Comparison of ENCODE assay signal across 12 cellular contexts in the genomic region with DNA sequence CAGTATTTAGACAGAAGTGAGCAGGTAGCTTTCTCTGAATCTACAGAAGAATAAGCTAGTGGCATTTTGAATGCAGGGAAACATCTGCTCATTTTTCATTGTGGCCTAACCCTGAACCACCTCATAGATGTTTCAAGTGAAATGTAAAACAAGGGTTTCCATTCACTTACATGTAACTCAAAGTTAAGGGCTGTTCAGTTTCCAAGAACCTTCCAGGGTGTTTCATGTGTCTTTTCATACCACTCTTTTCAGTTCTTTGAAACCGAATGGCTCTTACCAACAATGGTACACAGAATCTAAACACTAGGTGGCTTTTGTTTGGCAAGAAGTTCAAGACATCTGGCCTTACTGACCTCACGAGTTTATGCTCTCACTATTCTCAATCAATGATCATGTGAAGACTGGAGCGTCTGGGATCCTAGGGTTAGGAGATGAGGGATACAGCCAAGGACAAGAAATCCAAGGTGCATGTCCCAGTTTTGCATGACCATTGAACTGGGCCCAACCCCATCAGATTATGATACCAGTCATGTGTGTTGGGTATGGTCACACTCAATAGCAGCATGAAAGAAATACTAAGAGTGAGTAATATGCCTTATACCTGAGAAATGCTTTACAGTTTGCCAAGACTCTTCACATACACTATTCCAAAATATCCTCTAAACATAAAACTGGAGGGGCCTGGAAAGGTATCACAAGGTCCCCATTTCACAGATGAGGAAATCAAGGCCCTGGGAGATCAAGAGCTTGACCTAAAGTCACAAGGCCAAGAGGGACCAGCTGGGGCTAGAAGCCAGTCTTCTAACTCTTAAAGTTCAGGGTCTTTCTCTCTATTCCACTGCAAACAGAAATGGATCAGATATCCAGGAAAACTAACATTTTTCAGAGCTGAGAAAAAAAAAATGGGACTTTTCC.
DNase-seq lines count a peak whose midpoint lies in the region; ATAC-seq, FAIRE-seq and TF ChIP-seq lines count a peak whose summit lies in the region.
"Had no signal": no experiment of that assay in that cellular context is flagged by ENCODE, and none has a peak within 500 bp of the region (broad histone marks: within the 10 kb centered on the region; RNA-seq: fewer than 3 reads in every experiment).

No MANE protein-coding gene starts in this region.

- H3K9me3 ChIP-seq in KOPT-K1 (ENCODE audit: insufficient read depth, low read length, poor library complexity, severe bottlenecking) (no peaks in the 10 kb centered on the region), GM12878 (replicated peaks; ENCODE audit: control insufficient read depth, insufficient read depth, low read length) (no peaks in the 10 kb centered on the region)
- H3K9me3 ChIP-seq: sigmoid colon had no signal

- no peak for TF ChIP-seq EP300 in GM12878 (IDR thresholded peaks at IDR 0.05; ENCODE audit: borderline replicate concordance in 1 of 2, control insufficient read depth in 1 of 2, low read depth in 2 of 2, low read length in 2 of 2)

- RAD21 ChIA-PET in GM12878 (lab: Charles Lee; ENCODE audit: unreplicated experiment): interaction anchor here (0.7 to 1.8 kb wide), 4 partner anchors 10 to 25 kb away, joined by 3 to 6 read pairs (median 5); no protein-coding TSS in a partner anchor

- 29% methylated on average over 3 of the region's 3 CpGs for WGBS in GM12878 (ENCODE audit: insufficient coverage, insufficient replicate concordance, low lambda C conversion rate, missing lambda C conversion rate)

- H3K9ac ChIP-seq in GM12878 (ENCODE audit: control insufficient read depth, insufficient read depth, low read length): no peak overlapping the region

- ATAC-seq in GM12878: no peak; the same call in 2 of the 3 replicates
- ATAC-seq in HG03097 (IDR thresholded peaks at IDR 0.05; ENCODE audit: low FRiP score, unreplicated experiment): no peak
- ATAC-seq in GM21526 (IDR thresholded peaks at IDR 0.05; ENCODE audit: low FRiP score, unreplicated experiment): no peak

- no peak overlapping the region for H2AFZ ChIP-seq in GM12878 (ENCODE audit: control insufficient read depth, low read depth, low read length)

- TF ChIP-seq RAD21 in GM12878 (IDR thresholded peaks at IDR 0.05; ENCODE audit: insufficient read depth, low read depth, low read length): no peak

- CTCF ChIA-PET in GM12878 (lab: Yijun Ruan, JAX): interaction anchor here (0.8 to 2.7 kb wide), 4 partner anchors 8 to 135 kb away, joined by 3 to 19 read pairs (median 4); no protein-coding TSS in a partner anchor

- BruUV-seq in GM12878 (replicated peaks; lab: Mats Ljungman, UMichigan): no TSS peak

- TF ChIP-seq CTCF in GM12873 (IDR thresholded peaks at IDR 0.05; ENCODE audit: insufficient read depth, low read depth, low read length, missing control alignments): peak; percentile 26
- 0 out of 6 replicates have a peak, but pooled peaks of 1 of the 3 experiments have one; percentile 6 for TF ChIP-seq CTCF in GM12878 (IDR thresholded peaks at IDR 0.05 in 2 of 3, conservative IDR thresholded peaks at IDR 0.05 in 1 of 3; ENCODE audit: control insufficient read depth in 2 of 3, extremely low read depth in 1 of 3, insufficient read depth in 1 of 3, low read depth in 3 of 3, low read length in 3 of 3)
- no peak for TF ChIP-seq CTCF in GM20000 (IDR thresholded peaks at IDR 0.05; ENCODE audit: extremely low read depth, missing control alignments)

- H3K4me3 ChIP-seq in GM12878 (no peak overlapping the region), skin epidermis (no peak overlapping the region)
- H3K4me3 ChIP-seq: cardiac muscle cell, sigmoid colon had no signal

- H3K36me3 ChIP-seq in KOPT-K1 (ENCODE audit: insufficient read depth, low read length): peaks cover 66% of the 10 kb centered on the region
- H3K36me3 ChIP-seq in GM12878 (ENCODE audit: control insufficient read depth in 2 of 2, insufficient read depth in 2 of 2, low read length in 1 of 2): peaks cover 5 to 10% of the 10 kb centered on the region in 2 experiments; a peak in 3 of 4 replicates
- H3K36me3 ChIP-seq: cardiac muscle cell had no signal

- DNase-seq in GM12878 (ENCODE audit: low read depth, low spot score): no peak
- DNase-seq in NCI-H748 treated with DMSO at 0.1 percent for 48 hours (lab: John Stamatoyannopoulos, UW): no peak
- no peak for DNase-seq in GM20000 (ENCODE audit: low spot score)
- DNase-seq: NCI-H2029 treated with DMSO at 0.1 percent for 48 hours, RPMI8226, sigmoid colon had no signal

- TF ChIP-seq POLR2A in GM12878 (IDR thresholded peaks at IDR 0.05; ENCODE audit: low read depth, low read length): no peak

- H3K4me2 ChIP-seq in GM12878 (ENCODE audit: control insufficient read depth, insufficient read depth): peak overlapping the region; percentile 23

- intact Hi-C loops in GM12878 (cut with micrococcal nuclease; ENCODE audit: unreplicated experiment): no loop called here

- POLR2A ChIA-PET in GM12878 (lab: Charles Lee): interaction anchor here (0.6 to 3.9 kb wide), 5 partner anchors 11 to 23 kb away, joined by 3 to 23 read pairs (median 5); no protein-coding TSS in a partner anchor

- H3K79me2 ChIP-seq in GM12878 (ENCODE audit: control insufficient read depth, insufficient read depth, low read length): peaks cover 92% of the 10 kb centered on the region

- in situ Hi-C loops in GM12878 (cut with MboI): no loop called here

- peaks cover 72% of the 10 kb centered on the region for H3K4me1 ChIP-seq in GM12878 (ENCODE audit: control insufficient read depth, insufficient read depth, low read length)

- H3K27ac ChIP-seq in KOPT-K1 (ENCODE audit: low read depth, low read length, poor library complexity, severe bottlenecking) (peak overlapping the region; percentile 75), GM12878 (ENCODE audit: control insufficient read depth, insufficient read depth) (peak overlapping the region; percentile 54), skin epidermis (peak overlapping the region in 12 of 21 experiments; percentile 9 to 78 (median 38))
- H3K27ac ChIP-seq: cardiac muscle cell had no signal

- SMC1A ChIA-PET in GM12878 (lab: Charles Lee; ENCODE audit: uncharacterized antibody, unreplicated experiment): interaction anchor here (1.0 to 1.9 kb wide), 9 partner anchors 8 to 134 kb away, joined by 3 to 10 read pairs (median 4); no protein-coding TSS in a partner anchor

- no peaks in the 10 kb centered on the region for H4K20me1 ChIP-seq in GM12878 (ENCODE audit: control insufficient read depth, insufficient read depth)

- no peak for FAIRE-seq in GM12878 (lab: Jason Lieb, UNC)

- H3K27me3 ChIP-seq in GM12878 (replicated peaks in 1 of 2; ENCODE audit: control insufficient read depth in 2 of 2, insufficient read depth in 2 of 2, low read length in 1 of 2): no peaks in the 10 kb centered on the region
- H3K27me3 ChIP-seq: sigmoid colon had no signal

TF ChIP-seq in GM12878, 131 proteins besides CTCF, POLR2A, EP300 and RAD21:
- no peak for TF ChIP-seq BHLHE40 (IDR thresholded peaks at IDR 0.05; ENCODE audit: borderline replicate concordance in 1 of 2, low read depth in 2 of 2, low read length in 1 of 2)
- no peak for TF ChIP-seq RUNX3 (IDR thresholded peaks at IDR 0.05; ENCODE audit: low read length)
- no peak for TF ChIP-seq EGR1 (IDR thresholded peaks at IDR 0.05; ENCODE audit: borderline replicate concordance in 1 of 2, low read depth in 2 of 2, low read length in 2 of 2)
- TF ChIP-seq ZNF384 (IDR thresholded peaks at IDR 0.05; ENCODE audit: borderline replicate concordance, low read depth, low read length): no peak
- TF ChIP-seq HDAC2 (IDR thresholded peaks at IDR 0.05): no peak
- TF ChIP-seq, protein P1, sequence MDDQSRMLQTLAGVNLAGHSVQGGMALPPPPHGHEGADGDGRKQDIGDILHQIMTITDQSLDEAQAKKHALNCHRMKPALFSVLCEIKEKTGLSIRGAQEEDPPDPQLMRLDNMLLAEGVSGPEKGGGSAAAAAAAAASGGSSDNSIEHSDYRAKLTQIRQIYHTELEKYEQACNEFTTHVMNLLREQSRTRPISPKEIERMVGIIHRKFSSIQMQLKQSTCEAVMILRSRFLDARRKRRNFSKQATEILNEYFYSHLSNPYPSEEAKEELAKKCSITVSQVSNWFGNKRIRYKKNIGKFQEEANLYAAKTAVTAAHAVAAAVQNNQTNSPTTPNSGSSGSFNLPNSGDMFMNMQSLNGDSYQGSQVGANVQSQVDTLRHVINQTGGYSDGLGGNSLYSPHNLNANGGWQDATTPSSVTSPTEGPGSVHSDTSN (IDR thresholded peaks at IDR 0.05; ENCODE audit: insufficient replicate concordance, low read depth, low read length): no peak
- TF ChIP-seq SREBF1 (IDR thresholded peaks at IDR 0.05; ENCODE audit: low read length): no peak
- no peak for TF ChIP-seq GATAD2B (conservative IDR thresholded peaks at IDR 0.05; ENCODE audit: low read depth)
- no peak for TF ChIP-seq YY1 (IDR thresholded peaks at IDR 0.05; ENCODE audit: low read depth, low read length)
- TF ChIP-seq, protein P2, sequence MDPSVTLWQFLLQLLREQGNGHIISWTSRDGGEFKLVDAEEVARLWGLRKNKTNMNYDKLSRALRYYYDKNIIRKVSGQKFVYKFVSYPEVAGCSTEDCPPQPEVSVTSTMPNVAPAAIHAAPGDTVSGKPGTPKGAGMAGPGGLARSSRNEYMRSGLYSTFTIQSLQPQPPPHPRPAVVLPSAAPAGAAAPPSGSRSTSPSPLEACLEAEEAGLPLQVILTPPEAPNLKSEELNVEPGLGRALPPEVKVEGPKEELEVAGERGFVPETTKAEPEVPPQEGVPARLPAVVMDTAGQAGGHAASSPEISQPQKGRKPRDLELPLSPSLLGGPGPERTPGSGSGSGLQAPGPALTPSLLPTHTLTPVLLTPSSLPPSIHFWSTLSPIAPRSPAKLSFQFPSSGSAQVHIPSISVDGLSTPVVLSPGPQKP (IDR thresholded peaks at IDR 0.05; ENCODE audit: low read depth, low read length): no peak
- no peak for TF ChIP-seq MTA2 (IDR thresholded peaks at IDR 0.05; ENCODE audit: low read depth)
- no peak for TF ChIP-seq CHD1 (IDR thresholded peaks at IDR 0.05; ENCODE audit: low read depth, low read length)
TF ChIP-seq in GM12878: peak in this region for 0.
